ENCODE assay signal across 22 cellular contexts in genomic region chr18:77608807-77609206, GRCh38.
"Had no signal": no experiment of that assay in that cellular context is flagged by ENCODE, and none has a peak within 500 bp of the region (broad histone marks: within the 10 kb centered on the region; RNA-seq: fewer than 3 reads in every experiment).

No MANE protein-coding gene starts in this region.

- H3K27ac ChIP-seq: brain microvascular endothelial cell, cardiac muscle cell, Peyer's patch had no signal

- H3K4me1 ChIP-seq: Peyer's patch had no signal

- H3K9me3 ChIP-seq: Peyer's patch had no signal

- H3K36me3 ChIP-seq: brain microvascular endothelial cell, cardiac muscle cell, Peyer's patch had no signal

- H3K4me3 ChIP-seq: cardiac muscle cell, K562, Peyer's patch had no signal

- DNase-seq: activated CD4-positive, CD25-positive, alpha-beta regulatory T cell; activated CD8-positive, alpha-beta memory T cell treated with anti-CD3 and anti-CD28 coated beads, Interleukin-2, amount 50 U/mL, for 4 hours; activated CD8-positive, alpha-beta T cell treated with anti-CD3 and anti-CD28 coated beads for 36 hours; activated gamma-delta T cell treated with Interleukin-2 at 50 U/mL for 16 hours; activated naive CD4-positive, alpha-beta T cell treated with anti-CD3 and anti-CD28 coated beads, Interleukin-2, amount 10 ng/mL, durations not matched to agents 7 days and 5 days; activated naive CD8-positive, alpha-beta T cell treated with anti-CD3 and anti-CD28 coated beads for 36 hours; activated T-cell treated with anti-CD3 and anti-CD28 coated beads, Interleukin-2, amount 50 U/mL, for 72 hours; brain microvascular endothelial cell; Karpas-422; NCI-H1048; NCI-H2029; NCI-H2107; NCI-H2171 treated with DMSO at 0.1 percent for 48 hours; NCI-H510A treated with DMSO at 0.1 percent for 48 hours; NK-92 treated with Interleukin-12 subunit alpha and Interleukin-12 subunit beta, amount 100 ng/mL, for 24 hours; OCI-M1; Peyer's patch; SHP77 treated with DMSO at 0.1 percent for 48 hours; T-helper 17 cell; T-helper 9 cell had no signal

- ATAC-seq: activated CD8-positive, alpha-beta T cell treated with anti-CD3 and anti-CD28 coated beads for 36 hours; activated T-cell treated with anti-CD3 and anti-CD28 coated beads, Interleukin-2, amount 50 U/mL, for 72 hours; K562; T-helper 17 cell had no signal

- H3K27me3 ChIP-seq: brain microvascular endothelial cell, cardiac muscle cell, Peyer's patch had no signal
